Comparison of ENCODE assay signal across 1 cellular context in the genomic region with DNA sequence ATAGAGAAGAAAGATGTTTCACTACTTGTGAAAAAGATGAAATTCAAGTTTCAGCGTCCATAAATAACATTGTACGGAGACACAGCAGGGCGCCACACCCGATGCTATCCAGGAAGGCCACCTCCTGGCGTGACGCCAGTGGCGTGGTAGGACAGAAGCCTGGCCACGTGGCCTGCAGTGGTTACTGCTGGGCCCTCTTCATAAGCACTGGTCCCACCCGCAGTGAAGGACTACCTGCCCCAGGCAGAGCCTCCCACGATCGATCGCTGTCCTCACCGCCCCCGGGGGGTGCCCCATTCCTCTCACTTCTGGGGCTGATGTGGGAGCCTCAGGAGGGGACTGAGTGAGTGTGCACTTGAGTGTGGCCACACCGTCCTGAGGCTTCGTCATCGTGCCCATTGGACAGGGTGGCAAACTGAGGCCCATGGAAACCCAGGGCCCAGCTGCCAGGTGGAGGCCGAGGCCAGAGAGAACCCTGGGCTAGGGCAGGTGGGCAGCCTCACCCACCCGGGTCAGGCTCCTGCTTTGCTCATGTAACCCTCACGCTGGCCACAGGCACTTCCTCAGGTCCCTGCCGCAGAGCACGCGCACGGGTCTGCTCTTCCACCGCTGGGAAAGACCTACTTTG.
TF ChIP-seq lines count a peak whose summit lies in the region.

No MANE protein-coding gene starts in this region.

TF ChIP-seq in K562, 482 proteins besides CTCF, POLR2A, EP300 and RAD21 (continued from another document and continues in another):
- TF ChIP-seq, protein P1, sequence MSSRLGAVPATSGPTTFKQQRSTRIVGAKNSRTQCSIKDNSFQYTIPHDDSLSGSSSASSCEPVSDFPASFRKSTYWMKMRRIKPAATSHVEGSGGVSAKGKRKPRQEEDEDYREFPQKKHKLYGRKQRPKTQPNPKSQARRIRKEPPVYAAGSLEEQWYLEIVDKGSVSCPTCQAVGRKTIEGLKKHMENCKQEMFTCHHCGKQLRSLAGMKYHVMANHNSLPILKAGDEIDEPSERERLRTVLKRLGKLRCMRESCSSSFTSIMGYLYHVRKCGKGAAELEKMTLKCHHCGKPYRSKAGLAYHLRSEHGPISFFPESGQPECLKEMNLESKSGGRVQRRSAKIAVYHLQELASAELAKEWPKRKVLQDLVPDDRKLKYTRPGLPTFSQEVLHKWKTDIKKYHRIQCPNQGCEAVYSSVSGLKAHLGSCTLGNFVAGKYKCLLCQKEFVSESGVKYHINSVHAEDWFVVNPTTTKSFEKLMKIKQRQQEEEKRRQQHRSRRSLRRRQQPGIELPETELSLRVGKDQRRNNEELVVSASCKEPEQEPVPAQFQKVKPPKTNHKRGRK (tag; IDR thresholded peaks at IDR 0.05): no peak
- TF ChIP-seq FIP1L1 (IDR thresholded peaks at IDR 0.05; ENCODE audit: low read depth, low read length, poor library complexity, severe bottlenecking) (peak; percentile 85), MXI1 (IDR thresholded peaks at IDR 0.05; ENCODE audit: low read depth, low read length) (0 out of 2 replicates have a peak, but pooled peaks have one; percentile 54), HDAC1 (IDR thresholded peaks at IDR 0.05) (peak in 1 of 2 experiments; percentile 87), ZNF134 (CRISPR knock-in tag; conservative IDR thresholded peaks at IDR 0.05) (no peak), CC2D1A (IDR thresholded peaks at IDR 0.05) (peak; percentile 78), TFE3 (CRISPR knock-in tag; IDR thresholded peaks at IDR 0.05) (0 out of 2 replicates have a peak, but pooled peaks have one; percentile 3), NBN (IDR thresholded peaks at IDR 0.05; ENCODE audit: low read depth) (0 out of 2 replicates have a peak, but pooled peaks have one; percentile 41), NCOA2 (IDR thresholded peaks at IDR 0.05; ENCODE audit: partially characterized antibody in 2 of 2) (no peak), RBM39 (optimal IDR thresholded peaks at IDR 0.05; ENCODE audit: low read depth, low read length) (no peak), ZBTB11 (CRISPR knock-in tag; IDR thresholded peaks at IDR 0.05) (0 out of 6 replicates have a peak, but pooled peaks of 1 of the 3 experiments have one; percentile 29), SIN3A (IDR thresholded peaks at IDR 0.05; ENCODE audit: borderline replicate concordance in 2 of 2, control insufficient read depth in 1 of 2, low read depth in 2 of 2, low read length in 2 of 2) (peak in 1 of 2 experiments; percentile 38; a peak in 1 of 4 replicates), CTBP1 (IDR thresholded peaks at IDR 0.05; ENCODE audit: borderline replicate concordance) (peak; percentile 75), ZNF197 (CRISPR knock-in tag; IDR thresholded peaks at IDR 0.05; ENCODE audit: low read depth) (no peak), HOXB6 (CRISPR knock-in tag; IDR thresholded peaks at IDR 0.05; ENCODE audit: borderline replicate concordance) (no peak), ARNT (IDR thresholded peaks at IDR 0.05) (peak in 1 of 2 experiments; percentile 50; a peak in 1 of 4 replicates), SMAD3 (CRISPR knock-in tag; conservative IDR thresholded peaks at IDR 0.05) (0 out of 2 replicates have a peak, but pooled peaks have one; percentile 28), TEAD2 (tag; IDR thresholded peaks at IDR 0.05) (no peak), NELFE (IDR thresholded peaks at IDR 0.05; ENCODE audit: insufficient read depth, insufficient read length) (no peak), ZNF124 (CRISPR knock-in tag; IDR thresholded peaks at IDR 0.05) (no peak), ZNF76 (CRISPR knock-in tag; IDR thresholded peaks at IDR 0.05; ENCODE audit: borderline replicate concordance) (no peak), STAT5A (IDR thresholded peaks at IDR 0.05; ENCODE audit: borderline replicate concordance, low read length) (no peak), RBM34 (IDR thresholded peaks at IDR 0.05; ENCODE audit: borderline replicate concordance, insufficient read depth, low read length) (no peak), GTF2F1 (IDR thresholded peaks at IDR 0.05; ENCODE audit: low read depth, low read length) (no peak), NCOA4 (IDR thresholded peaks at IDR 0.05; ENCODE audit: partially characterized antibody) (peak; percentile 92), TAF7 (tag; IDR thresholded peaks at IDR 0.05) (no peak), ZFP30 (CRISPR knock-in tag; IDR thresholded peaks at IDR 0.05; ENCODE audit: borderline replicate concordance) (no peak), HMG20B (CRISPR knock-in tag; IDR thresholded peaks at IDR 0.05) (no peak), RCOR1 (IDR thresholded peaks at IDR 0.05; ENCODE audit: borderline replicate concordance in 1 of 2, low read depth in 2 of 2, low read length in 2 of 2) (peak; percentile 83 to 87), CREM (IDR thresholded peaks at IDR 0.05; ENCODE audit: low read depth) (peak; percentile 72), HLTF (IDR thresholded peaks at IDR 0.05) (peak; percentile 60; the same call in 1 of the 2 replicates), ZFX (CRISPR knock-in tag; IDR thresholded peaks at IDR 0.05) (peak; percentile 78), JUN (IDR thresholded peaks at IDR 0.05; ENCODE audit: borderline replicate concordance, low read depth, low read length) (peak; percentile 36; the same call in 1 of the 2 replicates), JUN (CRISPR knock-in tag; IDR thresholded peaks at IDR 0.05; ENCODE audit: borderline replicate concordance) (no peak), IRF2 (CRISPR knock-in tag; IDR thresholded peaks at IDR 0.05) (no peak), RNF2 (IDR thresholded peaks at IDR 0.05) (0 out of 2 replicates have a peak, but pooled peaks have one; percentile 41), CHCHD3 (CRISPR knock-in tag; IDR thresholded peaks at IDR 0.05) (no peak)
- TF ChIP-seq, protein P2, sequence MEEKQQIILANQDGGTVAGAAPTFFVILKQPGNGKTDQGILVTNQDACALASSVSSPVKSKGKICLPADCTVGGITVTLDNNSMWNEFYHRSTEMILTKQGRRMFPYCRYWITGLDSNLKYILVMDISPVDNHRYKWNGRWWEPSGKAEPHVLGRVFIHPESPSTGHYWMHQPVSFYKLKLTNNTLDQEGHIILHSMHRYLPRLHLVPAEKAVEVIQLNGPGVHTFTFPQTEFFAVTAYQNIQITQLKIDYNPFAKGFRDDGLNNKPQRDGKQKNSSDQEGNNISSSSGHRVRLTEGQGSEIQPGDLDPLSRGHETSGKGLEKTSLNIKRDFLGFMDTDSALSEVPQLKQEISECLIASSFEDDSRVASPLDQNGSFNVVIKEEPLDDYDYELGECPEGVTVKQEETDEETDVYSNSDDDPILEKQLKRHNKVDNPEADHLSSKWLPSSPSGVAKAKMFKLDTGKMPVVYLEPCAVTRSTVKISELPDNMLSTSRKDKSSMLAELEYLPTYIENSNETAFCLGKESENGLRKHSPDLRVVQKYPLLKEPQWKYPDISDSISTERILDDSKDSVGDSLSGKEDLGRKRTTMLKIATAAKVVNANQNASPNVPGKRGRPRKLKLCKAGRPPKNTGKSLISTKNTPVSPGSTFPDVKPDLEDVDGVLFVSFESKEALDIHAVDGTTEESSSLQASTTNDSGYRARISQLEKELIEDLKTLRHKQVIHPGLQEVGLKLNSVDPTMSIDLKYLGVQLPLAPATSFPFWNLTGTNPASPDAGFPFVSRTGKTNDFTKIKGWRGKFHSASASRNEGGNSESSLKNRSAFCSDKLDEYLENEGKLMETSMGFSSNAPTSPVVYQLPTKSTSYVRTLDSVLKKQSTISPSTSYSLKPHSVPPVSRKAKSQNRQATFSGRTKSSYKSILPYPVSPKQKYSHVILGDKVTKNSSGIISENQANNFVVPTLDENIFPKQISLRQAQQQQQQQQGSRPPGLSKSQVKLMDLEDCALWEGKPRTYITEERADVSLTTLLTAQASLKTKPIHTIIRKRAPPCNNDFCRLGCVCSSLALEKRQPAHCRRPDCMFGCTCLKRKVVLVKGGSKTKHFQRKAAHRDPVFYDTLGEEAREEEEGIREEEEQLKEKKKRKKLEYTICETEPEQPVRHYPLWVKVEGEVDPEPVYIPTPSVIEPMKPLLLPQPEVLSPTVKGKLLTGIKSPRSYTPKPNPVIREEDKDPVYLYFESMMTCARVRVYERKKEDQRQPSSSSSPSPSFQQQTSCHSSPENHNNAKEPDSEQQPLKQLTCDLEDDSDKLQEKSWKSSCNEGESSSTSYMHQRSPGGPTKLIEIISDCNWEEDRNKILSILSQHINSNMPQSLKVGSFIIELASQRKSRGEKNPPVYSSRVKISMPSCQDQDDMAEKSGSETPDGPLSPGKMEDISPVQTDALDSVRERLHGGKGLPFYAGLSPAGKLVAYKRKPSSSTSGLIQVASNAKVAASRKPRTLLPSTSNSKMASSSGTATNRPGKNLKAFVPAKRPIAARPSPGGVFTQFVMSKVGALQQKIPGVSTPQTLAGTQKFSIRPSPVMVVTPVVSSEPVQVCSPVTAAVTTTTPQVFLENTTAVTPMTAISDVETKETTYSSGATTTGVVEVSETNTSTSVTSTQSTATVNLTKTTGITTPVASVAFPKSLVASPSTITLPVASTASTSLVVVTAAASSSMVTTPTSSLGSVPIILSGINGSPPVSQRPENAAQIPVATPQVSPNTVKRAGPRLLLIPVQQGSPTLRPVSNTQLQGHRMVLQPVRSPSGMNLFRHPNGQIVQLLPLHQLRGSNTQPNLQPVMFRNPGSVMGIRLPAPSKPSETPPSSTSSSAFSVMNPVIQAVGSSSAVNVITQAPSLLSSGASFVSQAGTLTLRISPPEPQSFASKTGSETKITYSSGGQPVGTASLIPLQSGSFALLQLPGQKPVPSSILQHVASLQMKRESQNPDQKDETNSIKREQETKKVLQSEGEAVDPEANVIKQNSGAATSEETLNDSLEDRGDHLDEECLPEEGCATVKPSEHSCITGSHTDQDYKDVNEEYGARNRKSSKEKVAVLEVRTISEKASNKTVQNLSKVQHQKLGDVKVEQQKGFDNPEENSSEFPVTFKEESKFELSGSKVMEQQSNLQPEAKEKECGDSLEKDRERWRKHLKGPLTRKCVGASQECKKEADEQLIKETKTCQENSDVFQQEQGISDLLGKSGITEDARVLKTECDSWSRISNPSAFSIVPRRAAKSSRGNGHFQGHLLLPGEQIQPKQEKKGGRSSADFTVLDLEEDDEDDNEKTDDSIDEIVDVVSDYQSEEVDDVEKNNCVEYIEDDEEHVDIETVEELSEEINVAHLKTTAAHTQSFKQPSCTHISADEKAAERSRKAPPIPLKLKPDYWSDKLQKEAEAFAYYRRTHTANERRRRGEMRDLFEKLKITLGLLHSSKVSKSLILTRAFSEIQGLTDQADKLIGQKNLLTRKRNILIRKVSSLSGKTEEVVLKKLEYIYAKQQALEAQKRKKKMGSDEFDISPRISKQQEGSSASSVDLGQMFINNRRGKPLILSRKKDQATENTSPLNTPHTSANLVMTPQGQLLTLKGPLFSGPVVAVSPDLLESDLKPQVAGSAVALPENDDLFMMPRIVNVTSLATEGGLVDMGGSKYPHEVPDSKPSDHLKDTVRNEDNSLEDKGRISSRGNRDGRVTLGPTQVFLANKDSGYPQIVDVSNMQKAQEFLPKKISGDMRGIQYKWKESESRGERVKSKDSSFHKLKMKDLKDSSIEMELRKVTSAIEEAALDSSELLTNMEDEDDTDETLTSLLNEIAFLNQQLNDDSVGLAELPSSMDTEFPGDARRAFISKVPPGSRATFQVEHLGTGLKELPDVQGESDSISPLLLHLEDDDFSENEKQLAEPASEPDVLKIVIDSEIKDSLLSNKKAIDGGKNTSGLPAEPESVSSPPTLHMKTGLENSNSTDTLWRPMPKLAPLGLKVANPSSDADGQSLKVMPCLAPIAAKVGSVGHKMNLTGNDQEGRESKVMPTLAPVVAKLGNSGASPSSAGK (IDR thresholded peaks at IDR 0.05): peak; percentile 92
- TF ChIP-seq, protein P3, sequence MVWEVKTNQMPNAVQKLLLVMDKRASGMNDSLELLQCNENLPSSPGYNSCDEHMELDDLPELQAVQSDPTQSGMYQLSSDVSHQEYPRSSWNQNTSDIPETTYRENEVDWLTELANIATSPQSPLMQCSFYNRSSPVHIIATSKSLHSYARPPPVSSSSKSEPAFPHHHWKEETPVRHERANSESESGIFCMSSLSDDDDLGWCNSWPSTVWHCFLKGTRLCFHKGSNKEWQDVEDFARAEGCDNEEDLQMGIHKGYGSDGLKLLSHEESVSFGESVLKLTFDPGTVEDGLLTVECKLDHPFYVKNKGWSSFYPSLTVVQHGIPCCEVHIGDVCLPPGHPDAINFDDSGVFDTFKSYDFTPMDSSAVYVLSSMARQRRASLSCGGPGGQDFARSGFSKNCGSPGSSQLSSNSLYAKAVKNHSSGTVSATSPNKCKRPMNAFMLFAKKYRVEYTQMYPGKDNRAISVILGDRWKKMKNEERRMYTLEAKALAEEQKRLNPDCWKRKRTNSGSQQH (CRISPR knock-in tag; IDR thresholded peaks at IDR 0.05): no peak
